ENCODE assay signal across 1 cellular context in the genomic region with DNA sequence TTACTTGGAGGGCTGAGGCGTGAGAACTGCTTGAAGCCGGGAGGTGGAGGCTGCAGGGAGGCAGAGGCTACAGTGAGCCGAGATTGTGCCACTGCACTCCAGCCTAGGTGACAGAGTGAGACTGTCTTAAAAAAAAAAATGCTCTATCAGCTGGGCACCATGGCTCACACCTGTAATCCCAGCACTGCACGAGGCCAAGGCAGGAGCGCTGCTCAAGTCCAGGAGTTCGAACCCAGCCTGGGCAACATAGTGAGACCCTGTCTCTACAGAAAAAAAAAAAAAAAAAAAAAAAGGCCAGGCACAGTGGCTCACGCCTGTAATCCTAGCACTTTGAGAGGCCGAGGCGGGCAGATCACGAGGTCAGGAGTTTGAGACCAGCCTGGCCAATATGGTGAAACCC. TPM values are rescaled to one million over a fixed set of nuclear protein-coding genes. Genes with fewer than 3 reads are reported as not detected.
"Had no signal": no experiment of that assay in that cellular context is flagged by ENCODE, and none has a peak within 500 bp of the region (broad histone marks: within the 10 kb centered on the region; RNA-seq: fewer than 3 reads in every experiment).

No MANE protein-coding gene starts in this region.

RNA-seq across cellular contexts. Expression of gene FGFR3, which starts 51.5 kb away (rescaled TPM):
- total RNA-seq: activated naive CD8-positive, alpha-beta T cell treated with anti-CD3 and anti-CD28 coated beads for 36 hours had no signal
